Comparison of ENCODE assay signal across 1 cellular context in the genomic region with DNA sequence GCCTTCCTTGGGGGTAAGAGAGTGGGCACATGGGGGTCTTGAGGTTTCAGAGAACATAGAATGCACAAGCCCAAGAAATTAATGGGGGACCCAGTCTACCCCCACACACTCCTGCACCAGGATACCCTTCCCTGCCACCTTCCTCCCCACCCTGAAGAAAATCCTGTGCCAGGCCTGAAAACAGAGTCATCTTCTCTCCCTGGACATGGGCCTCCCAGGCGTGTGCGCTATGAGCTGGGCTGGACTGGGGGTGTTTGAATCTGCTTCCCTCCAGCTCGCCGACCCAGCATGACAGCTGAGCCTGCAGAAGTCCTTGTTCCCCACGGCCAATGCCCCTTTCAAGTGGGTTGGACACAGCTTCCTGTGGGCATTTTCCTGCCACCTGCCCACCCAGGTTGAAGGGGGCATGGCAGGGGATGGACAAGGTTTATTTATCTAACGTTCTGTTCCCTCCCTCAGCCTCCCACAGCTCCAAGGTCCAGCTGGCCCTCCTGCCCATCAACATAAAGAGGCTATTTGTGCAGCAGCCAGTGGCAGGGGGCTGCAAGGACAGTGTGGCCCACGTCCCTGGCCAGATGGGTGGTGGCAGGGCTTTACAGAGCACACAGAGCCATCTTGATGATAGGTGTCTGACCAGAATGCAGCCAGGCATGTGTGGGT.
A peak's percentile ranks its signal among the peaks of the same experiment; 100 is the strongest.
TF ChIP-seq lines count a peak whose summit lies in the region.

No MANE protein-coding gene starts in this region.

TF ChIP-seq in HepG2, 621 proteins besides CTCF, POLR2A, EP300 and RAD21 (continued from another document and continues in another):
- TF ChIP-seq ZBTB1 (CRISPR knock-in tag; IDR thresholded peaks at IDR 0.05; ENCODE audit: borderline replicate concordance) (no peak), RORA (CRISPR knock-in tag; IDR thresholded peaks at IDR 0.05) (no peak), ATF7-NPFF (CRISPR knock-in tag; IDR thresholded peaks at IDR 0.05; ENCODE audit: low read depth) (no peak), U2AF1 (optimal IDR thresholded peaks at IDR 0.05; ENCODE audit: low read depth, low read length) (no peak), HNF4G (IDR thresholded peaks at IDR 0.05; ENCODE audit: borderline replicate concordance, low read depth, low read length) (no peak), HNF4G (CRISPR knock-in tag; IDR thresholded peaks at IDR 0.05; ENCODE audit: borderline replicate concordance, low read depth) (no peak), POLR2AphosphoS2 (IDR thresholded peaks at IDR 0.05; ENCODE audit: low read depth, low read length) (no peak), CHD4 (IDR thresholded peaks at IDR 0.05; ENCODE audit: borderline replicate concordance, low read length) (no peak), MED1 (CRISPR knock-in tag; IDR thresholded peaks at IDR 0.05) (no peak), JUND (CRISPR knock-in tag; IDR thresholded peaks at IDR 0.05) (no peak), NFATC3 (CRISPR knock-in tag; IDR thresholded peaks at IDR 0.05) (no peak), ZBTB49 (CRISPR knock-in tag; IDR thresholded peaks at IDR 0.05; ENCODE audit: borderline replicate concordance) (no peak), ZNF329 (CRISPR knock-in tag; IDR thresholded peaks at IDR 0.05; ENCODE audit: low read depth) (no peak), ZNF670 (CRISPR knock-in tag; IDR thresholded peaks at IDR 0.05; ENCODE audit: borderline replicate concordance) (no peak), ZFP82 (CRISPR knock-in tag; IDR thresholded peaks at IDR 0.05; ENCODE audit: borderline replicate concordance) (no peak), PTBP1 (IDR thresholded peaks at IDR 0.05; ENCODE audit: low read depth, low read length, poor library complexity, severe bottlenecking) (no peak), ZBTB7B (CRISPR knock-in tag; IDR thresholded peaks at IDR 0.05) (peak; percentile 84; the same call in 1 of the 2 replicates), YEATS2 (CRISPR knock-in tag; IDR thresholded peaks at IDR 0.05; ENCODE audit: borderline replicate concordance) (no peak), ZKSCAN5 (CRISPR knock-in tag; IDR thresholded peaks at IDR 0.05) (no peak), ZNF510 (CRISPR knock-in tag; IDR thresholded peaks at IDR 0.05; ENCODE audit: low read depth) (no peak), FOXM1 (CRISPR knock-in tag; IDR thresholded peaks at IDR 0.05) (no peak), SMARCC2 (IDR thresholded peaks at IDR 0.05) (no peak), XRCC5 (optimal IDR thresholded peaks at IDR 0.05; ENCODE audit: low read length) (no peak), GLI4 (CRISPR knock-in tag; IDR thresholded peaks at IDR 0.05; ENCODE audit: borderline replicate concordance) (no peak), ZNF567 (CRISPR knock-in tag; IDR thresholded peaks at IDR 0.05; ENCODE audit: borderline replicate concordance) (no peak), HHEX (CRISPR knock-in tag; IDR thresholded peaks at IDR 0.05) (no peak), MAFK (conservative IDR thresholded peaks at IDR 0.05 in 1 of 2, IDR thresholded peaks at IDR 0.05 in 1 of 2; ENCODE audit: low read length in 2 of 2) (no peak), ZNF687 (CRISPR knock-in tag; IDR thresholded peaks at IDR 0.05) (peak; percentile 86), ELF4 (CRISPR knock-in tag; IDR thresholded peaks at IDR 0.05; ENCODE audit: borderline replicate concordance) (no peak), HMGXB3 (CRISPR knock-in tag; IDR thresholded peaks at IDR 0.05; ENCODE audit: borderline replicate concordance) (no peak)
- TF ChIP-seq, protein P1, sequence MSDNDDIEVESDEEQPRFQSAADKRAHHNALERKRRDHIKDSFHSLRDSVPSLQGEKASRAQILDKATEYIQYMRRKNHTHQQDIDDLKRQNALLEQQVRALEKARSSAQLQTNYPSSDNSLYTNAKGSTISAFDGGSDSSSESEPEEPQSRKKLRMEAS (IDR thresholded peaks at IDR 0.05) = peak; percentile 42; the same call in 1 of the 2 replicates
- TF ChIP-seq, protein P2, sequence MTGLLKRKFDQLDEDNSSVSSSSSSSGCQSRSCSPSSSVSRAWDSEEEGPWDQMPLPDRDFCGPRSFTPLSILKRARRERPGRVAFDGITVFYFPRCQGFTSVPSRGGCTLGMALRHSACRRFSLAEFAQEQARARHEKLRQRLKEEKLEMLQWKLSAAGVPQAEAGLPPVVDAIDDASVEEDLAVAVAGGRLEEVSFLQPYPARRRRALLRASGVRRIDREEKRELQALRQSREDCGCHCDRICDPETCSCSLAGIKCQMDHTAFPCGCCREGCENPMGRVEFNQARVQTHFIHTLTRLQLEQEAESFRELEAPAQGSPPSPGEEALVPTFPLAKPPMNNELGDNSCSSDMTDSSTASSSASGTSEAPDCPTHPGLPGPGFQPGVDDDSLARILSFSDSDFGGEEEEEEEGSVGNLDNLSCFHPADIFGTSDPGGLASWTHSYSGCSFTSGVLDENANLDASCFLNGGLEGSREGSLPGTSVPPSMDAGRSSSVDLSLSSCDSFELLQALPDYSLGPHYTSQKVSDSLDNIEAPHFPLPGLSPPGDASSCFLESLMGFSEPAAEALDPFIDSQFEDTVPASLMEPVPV (CRISPR knock-in tag; IDR thresholded peaks at IDR 0.05) = no peak
- TF ChIP-seq, protein P3, sequence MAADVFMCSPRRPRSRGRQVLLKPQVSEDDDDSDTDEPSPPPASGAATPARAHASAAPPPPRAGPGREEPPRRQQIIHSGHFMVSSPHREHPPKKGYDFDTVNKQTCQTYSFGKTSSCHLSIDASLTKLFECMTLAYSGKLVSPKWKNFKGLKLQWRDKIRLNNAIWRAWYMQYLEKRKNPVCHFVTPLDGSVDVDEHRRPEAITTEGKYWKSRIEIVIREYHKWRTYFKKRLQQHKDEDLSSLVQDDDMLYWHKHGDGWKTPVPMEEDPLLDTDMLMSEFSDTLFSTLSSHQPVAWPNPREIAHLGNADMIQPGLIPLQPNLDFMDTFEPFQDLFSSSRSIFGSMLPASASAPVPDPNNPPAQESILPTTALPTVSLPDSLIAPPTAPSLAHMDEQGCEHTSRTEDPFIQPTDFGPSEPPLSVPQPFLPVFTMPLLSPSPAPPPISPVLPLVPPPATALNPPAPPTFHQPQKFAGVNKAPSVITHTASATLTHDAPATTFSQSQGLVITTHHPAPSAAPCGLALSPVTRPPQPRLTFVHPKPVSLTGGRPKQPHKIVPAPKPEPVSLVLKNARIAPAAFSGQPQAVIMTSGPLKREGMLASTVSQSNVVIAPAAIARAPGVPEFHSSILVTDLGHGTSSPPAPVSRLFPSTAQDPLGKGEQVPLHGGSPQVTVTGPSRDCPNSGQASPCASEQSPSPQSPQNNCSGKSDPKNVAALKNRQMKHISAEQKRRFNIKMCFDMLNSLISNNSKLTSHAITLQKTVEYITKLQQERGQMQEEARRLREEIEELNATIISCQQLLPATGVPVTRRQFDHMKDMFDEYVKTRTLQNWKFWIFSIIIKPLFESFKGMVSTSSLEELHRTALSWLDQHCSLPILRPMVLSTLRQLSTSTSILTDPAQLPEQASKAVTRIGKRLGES (CRISPR knock-in tag; IDR thresholded peaks at IDR 0.05; ENCODE audit: borderline replicate concordance) = no peak
- TF ChIP-seq, protein P4, sequence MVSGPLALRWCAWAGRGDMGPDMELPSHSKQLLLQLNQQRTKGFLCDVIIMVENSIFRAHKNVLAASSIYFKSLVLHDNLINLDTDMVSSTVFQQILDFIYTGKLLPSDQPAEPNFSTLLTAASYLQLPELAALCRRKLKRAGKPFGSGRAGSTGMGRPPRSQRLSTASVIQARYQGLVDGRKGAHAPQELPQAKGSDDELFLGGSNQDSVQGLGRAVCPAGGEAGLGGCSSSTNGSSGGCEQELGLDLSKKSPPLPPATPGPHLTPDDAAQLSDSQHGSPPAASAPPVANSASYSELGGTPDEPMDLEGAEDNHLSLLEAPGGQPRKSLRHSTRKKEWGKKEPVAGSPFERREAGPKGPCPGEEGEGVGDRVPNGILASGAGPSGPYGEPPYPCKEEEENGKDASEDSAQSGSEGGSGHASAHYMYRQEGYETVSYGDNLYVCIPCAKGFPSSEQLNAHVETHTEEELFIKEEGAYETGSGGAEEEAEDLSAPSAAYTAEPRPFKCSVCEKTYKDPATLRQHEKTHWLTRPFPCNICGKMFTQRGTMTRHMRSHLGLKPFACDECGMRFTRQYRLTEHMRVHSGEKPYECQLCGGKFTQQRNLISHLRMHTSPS (CRISPR knock-in tag; IDR thresholded peaks at IDR 0.05; ENCODE audit: low read depth) = peak; percentile 91
- TF ChIP-seq, protein P5, sequence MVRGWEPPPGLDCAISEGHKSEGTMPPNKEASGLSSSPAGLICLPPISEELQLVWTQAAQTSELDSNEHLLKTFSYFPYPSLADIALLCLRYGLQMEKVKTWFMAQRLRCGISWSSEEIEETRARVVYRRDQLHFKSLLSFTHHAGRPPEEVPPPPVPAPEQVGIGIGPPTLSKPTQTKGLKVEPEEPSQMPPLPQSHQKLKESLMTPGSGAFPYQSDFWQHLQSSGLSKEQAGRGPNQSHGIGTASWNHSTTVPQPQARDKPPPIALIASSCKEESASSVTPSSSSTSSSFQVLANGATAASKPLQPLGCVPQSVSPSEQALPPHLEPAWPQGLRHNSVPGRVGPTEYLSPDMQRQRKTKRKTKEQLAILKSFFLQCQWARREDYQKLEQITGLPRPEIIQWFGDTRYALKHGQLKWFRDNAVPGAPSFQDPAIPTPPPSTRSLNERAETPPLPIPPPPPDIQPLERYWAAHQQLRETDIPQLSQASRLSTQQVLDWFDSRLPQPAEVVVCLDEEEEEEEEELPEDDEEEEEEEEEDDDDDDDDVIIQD (CRISPR knock-in tag; IDR thresholded peaks at IDR 0.05; ENCODE audit: low read depth) = no peak
